In the genomic region with DNA sequence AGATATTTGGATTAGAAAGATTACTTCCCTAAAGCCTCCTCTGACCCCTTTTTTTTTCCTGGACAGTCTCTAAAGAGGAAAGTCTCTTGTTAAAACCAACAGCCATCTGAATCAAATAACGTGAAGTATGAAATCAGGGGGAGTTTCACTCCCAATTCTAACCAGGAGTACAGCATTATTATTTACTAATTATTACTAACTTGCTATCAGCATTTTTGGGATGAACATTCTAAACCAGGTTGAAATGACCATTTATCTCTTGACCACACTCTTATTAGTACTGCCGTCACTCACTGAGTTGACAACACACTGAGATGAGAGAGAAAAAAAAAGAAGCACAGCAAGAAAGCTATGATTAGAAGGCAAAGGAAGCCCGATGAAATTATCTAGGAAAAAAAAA, we compare ENCODE assay signal across 27 cellular contexts.
DNase-seq lines count a peak whose midpoint lies in the region; ATAC-seq and TF ChIP-seq lines count a peak whose summit lies in the region.
"Had no signal": no experiment of that assay in that cellular context is flagged by ENCODE, and none has a peak within 500 bp of the region (broad histone marks: within the 10 kb centered on the region; RNA-seq: fewer than 3 reads in every experiment).

No MANE protein-coding gene starts in this region.

- H4K5ac ChIP-seq in IMR-90 (ENCODE audit: low read depth, low read length): no peak overlapping the region

- no peaks in the 10 kb centered on the region for H3K27me3 Mint-ChIP-seq in MCF 10A (ENCODE audit: insufficient read depth, unreplicated experiment)
- peaks cover 6% of the 10 kb centered on the region for H3K27me3 Mint-ChIP-seq in activated T-cell treated with anti-CD3 and anti-CD28 coated beads, Interleukin-2, amount 50 U/mL, for 24 hours

- H3K9me1 ChIP-seq in IMR-90 (ENCODE audit: insufficient read depth, low read length): peaks cover 13% of the 10 kb centered on the region

- H3K14ac ChIP-seq in IMR-90 (replicated peaks; ENCODE audit: low read depth, low read length) (0 out of 2 replicates have a peak overlapping the region, but pooled peaks have one; percentile 30), mesenchymal stem cell (ENCODE audit: low read length in 2 of 2) (no peak overlapping the region)

- no peak overlapping the region for H3K9ac ChIP-seq in IMR-90 (ENCODE audit: low read depth, low read length)
- peak overlapping the region; percentile 83 for H3K9ac ChIP-seq in mesenchymal stem cell (ENCODE audit: low read length)

- DNase-seq in IMR-90: no peak
- no peak for DNase-seq in MCF 10A (ENCODE audit: unreplicated experiment)
- DNase-seq in mesenchymal stem cell: no peak
- DNase-seq in activated T-cell treated with anti-CD3 and anti-CD28 coated beads, Interleukin-2, amount 50 U/mL, for 24 hours: no peak
- no peak for DNase-seq in activated T-cell treated with anti-CD3 and anti-CD28 coated beads for 4 hours
- no peak for DNase-seq in LoVo (ENCODE audit: low spot score)
- DNase-seq: activated CD4-positive, alpha-beta T cell treated with anti-CD3 and anti-CD28 coated beads for 48 hours; activated gamma-delta T cell; activated naive CD8-positive, alpha-beta T cell treated with anti-CD3 and anti-CD28 coated beads for 36 hours; activated T-cell treated with anti-CD3 and anti-CD28 coated beads, Interleukin-2, amount 50 U/mL, for 4 hours; Caco-2; lower lobe of right lung; mucosa of descending colon; NCI-H1092 treated with DMSO at 0.1 percent for 48 hours; NCI-H187; NCI-H2171; NCI-H510A treated with DMSO at 0.1 percent for 48 hours; RPMI8226; stimulated activated CD4-positive, alpha-beta T cell treated with anti-CD3 and anti-CD28 coated beads, Interleukin-1b, Interleukin-23, amount 100 ng/mL, for 48 hours; stimulated activated naive CD8-positive, alpha-beta T cell treated with anti-CD3 and anti-CD28 coated beads, Interleukin-15, Interleukin-2, amounts not matched to agents 100 U/mL and 50 U/mL, for 24 hours; T-cell had no signal

- no peak overlapping the region for H2BK15ac ChIP-seq in IMR-90 (ENCODE audit: low read depth, low read length)
- no peak overlapping the region for H2BK15ac ChIP-seq in mesenchymal stem cell (ENCODE audit: low read depth, poor library complexity, severe bottlenecking)

- H3K18ac ChIP-seq in IMR-90 (ENCODE audit: low read depth, low read length) (no peak overlapping the region), mesenchymal stem cell (ENCODE audit: low read depth in 1 of 2, low read length in 2 of 2) (no peak overlapping the region)

- TF ChIP-seq CTCF in IMR-90 (conservative IDR thresholded peaks at IDR 0.05; ENCODE audit: low read depth, low read length) (no peak), MCF 10A (IDR thresholded peaks at IDR 0.05; ENCODE audit: unreplicated experiment) (no peak)

- H4K91ac ChIP-seq in IMR-90 (ENCODE audit: insufficient read depth, low read depth, low read length) (no peak overlapping the region), mesenchymal stem cell (ENCODE audit: low read length) (no peak overlapping the region)

- no peak overlapping the region for H3K4me3 Mint-ChIP-seq in MCF 10A (ENCODE audit: unreplicated experiment)
- H3K4me3 Mint-ChIP-seq in activated T-cell treated with anti-CD3 and anti-CD28 coated beads, Interleukin-2, amount 50 U/mL, for 24 hours: no peak overlapping the region
- H3K4me3 Mint-ChIP-seq: activated naive CD8-positive, alpha-beta T cell treated with anti-CD3 and anti-CD28 coated beads for 36 hours; activated T-cell treated with anti-CD3 and anti-CD28 coated beads, Interleukin-2, amount 50 U/mL, for 4 hours; CD14-positive monocyte; natural killer cell treated with Interleukin-12 subunit alpha and Interleukin-12 subunit beta and Interleukin-15 and Interleukin-18, amount 100 ng/mL, for 72 hours; T-cell had no signal

- H3K36me3 ChIP-seq in IMR-90 (ENCODE audit: control insufficient read depth, insufficient read depth, low read length) (no peaks in the 10 kb centered on the region), mesenchymal stem cell (ENCODE audit: control insufficient read depth in 1 of 2, insufficient read depth in 2 of 2, low read depth in 1 of 2, low read length in 2 of 2) (no peaks in the 10 kb centered on the region)
- H3K36me3 ChIP-seq: gastroesophageal sphincter, lower lobe of right lung, SJSA1, vagina had no signal

- H3K27ac Mint-ChIP-seq in MCF 10A (ENCODE audit: low read depth, unreplicated experiment): peak overlapping the region; percentile 77
- H3K27ac Mint-ChIP-seq in activated T-cell treated with anti-CD3 and anti-CD28 coated beads, Interleukin-2, amount 50 U/mL, for 24 hours: no peak overlapping the region
- H3K27ac Mint-ChIP-seq: activated naive CD8-positive, alpha-beta T cell treated with anti-CD3 and anti-CD28 coated beads for 36 hours; natural killer cell treated with Interleukin-12 subunit alpha and Interleukin-12 subunit beta and Interleukin-15 and Interleukin-18, amount 100 ng/mL, for 72 hours; T-cell had no signal

- H3K79me1 ChIP-seq in IMR-90 (ENCODE audit: low read depth in 1 of 2, low read length in 2 of 2) (no peaks in the 10 kb centered on the region), mesenchymal stem cell (replicated peaks; ENCODE audit: low read length, poor library complexity, severe bottlenecking) (no peaks in the 10 kb centered on the region)

- H3K4me3 ChIP-seq in IMR-90 (ENCODE audit: insufficient read depth, low read depth, low read length) (no peak overlapping the region), mesenchymal stem cell (ENCODE audit: insufficient read depth in 1 of 2, low read depth in 1 of 2, low read length in 2 of 2) (no peak overlapping the region)
- H3K4me3 ChIP-seq: gastroesophageal sphincter, lower lobe of right lung, mucosa of descending colon, SJSA1, vagina had no signal

- H3K23ac ChIP-seq in IMR-90 (ENCODE audit: low read depth, low read length): no peak overlapping the region
- H3K23ac ChIP-seq in mesenchymal stem cell (ENCODE audit: low read length in 2 of 2): no peak overlapping the region

- H2AFZ ChIP-seq in IMR-90 (replicated peaks; ENCODE audit: low read length, poor library complexity) (no peak overlapping the region), mesenchymal stem cell (ENCODE audit: low read depth, low read length) (no peak overlapping the region)

- peaks cover 5% of the 10 kb centered on the region for H3K36me3 Mint-ChIP-seq in MCF 10A (ENCODE audit: insufficient read depth, unreplicated experiment)
- no peaks in the 10 kb centered on the region for H3K36me3 Mint-ChIP-seq in activated T-cell treated with anti-CD3 and anti-CD28 coated beads, Interleukin-2, amount 50 U/mL, for 24 hours (ENCODE audit: low read depth)
- H3K36me3 Mint-ChIP-seq: activated naive CD8-positive, alpha-beta T cell treated with anti-CD3 and anti-CD28 coated beads for 36 hours; CD14-positive monocyte; natural killer cell treated with Interleukin-12 subunit alpha and Interleukin-12 subunit beta and Interleukin-15 and Interleukin-18, amount 100 ng/mL, for 72 hours; T-cell had no signal

- no peak overlapping the region for H3K27ac ChIP-seq in IMR-90 (ENCODE audit: insufficient read depth, low read length)
- no peak overlapping the region for H3K27ac ChIP-seq in mesenchymal stem cell (ENCODE audit: low read length, poor library complexity, severe bottlenecking)
- peak overlapping the region; percentile 96 for H3K27ac ChIP-seq in temporal lobe (ENCODE audit: low read depth, low read length)
- H3K27ac ChIP-seq: gastroesophageal sphincter, lower lobe of right lung, SJSA1, vagina had no signal

- peaks cover 29% of the 10 kb centered on the region for H3K4me1 Mint-ChIP-seq in MCF 10A (ENCODE audit: insufficient read depth, unreplicated experiment)
- no peaks in the 10 kb centered on the region for H3K4me1 Mint-ChIP-seq in activated T-cell treated with anti-CD3 and anti-CD28 coated beads, Interleukin-2, amount 50 U/mL, for 24 hours (ENCODE audit: low read depth)
- H3K4me1 Mint-ChIP-seq: activated naive CD8-positive, alpha-beta T cell treated with anti-CD3 and anti-CD28 coated beads for 36 hours; T-cell had no signal

- no peak overlapping the region for H2AK9ac ChIP-seq in IMR-90 (replicated peaks; ENCODE audit: low read depth, low read length, poor library complexity)

- BruUV-seq in IMR-90 (replicated peaks; lab: Mats Ljungman, UMichigan): no TSS peak
- no TSS peak for BruUV-seq in MCF 10A (replicated peaks; lab: Mats Ljungman, UMichigan)

- dilution Hi-C loops in IMR-90 (cut with HindIII; ENCODE audit: low sequenced_read_pairs, unreplicated experiment): no loop called here

- no peak overlapping the region for H2BK5ac ChIP-seq in IMR-90 (ENCODE audit: low read depth, low read length, poor library complexity, severe bottlenecking)
- no peak overlapping the region for H2BK5ac ChIP-seq in mesenchymal stem cell (ENCODE audit: low read depth, low read length, poor library complexity, severe bottlenecking)

- H3K4me2 ChIP-seq in IMR-90 (ENCODE audit: low read depth, low read length) (no peak overlapping the region), mesenchymal stem cell (ENCODE audit: low read length, poor library complexity, severe bottlenecking) (no peak overlapping the region)

- TF ChIP-seq POLR2A in IMR-90 (IDR thresholded peaks at IDR 0.05; ENCODE audit: low read depth, low read length): no peak

- no peak overlapping the region for H2BK12ac ChIP-seq in mesenchymal stem cell (ENCODE audit: low read length in 2 of 2)

- H3K4ac ChIP-seq in IMR-90 (ENCODE audit: low read depth, low read length) (no peak overlapping the region), mesenchymal stem cell (ENCODE audit: low read depth in 1 of 2, low read length in 2 of 2) (no peak overlapping the region)

- CTCF ChIA-PET in IMR-90 (lab: Yijun Ruan, JAX) (interaction anchor here (0.6 kb wide), 1 partner anchor 914 kb away, joined by 3 read pairs; no protein-coding TSS in a partner anchor), MCF 10A (lab: Yijun Ruan, JAX) (interaction anchor here (0.5 to 1.9 kb wide), 5 partner anchors 25 to 248 kb away, joined by 3 to 8 read pairs (median 3); no protein-coding TSS in a partner anchor)

- H3K56ac ChIP-seq in IMR-90 (ENCODE audit: extremely low read depth, insufficient read depth, low read length): no peak overlapping the region

- no peak overlapping the region; the same call in 1 of the 2 replicates for H2BK20ac ChIP-seq in IMR-90 (ENCODE audit: low read depth, low read length)

- H2AK5ac ChIP-seq in IMR-90 (ENCODE audit: low read depth, low read length) (no peak overlapping the region), mesenchymal stem cell (ENCODE audit: low read length, severe bottlenecking) (no peak overlapping the region)

- no peaks in the 10 kb centered on the region for H3K27me3 ChIP-seq in IMR-90 (ENCODE audit: control insufficient read depth, insufficient read depth, low read length)
- H3K27me3 ChIP-seq in mesenchymal stem cell (ENCODE audit: control insufficient read depth in 1 of 2, insufficient read depth in 1 of 2, low read length in 2 of 2): no peaks in the 10 kb centered on the region
- H3K27me3 ChIP-seq: gastroesophageal sphincter, SJSA1, vagina had no signal

- H2BK120ac ChIP-seq in IMR-90 (ENCODE audit: low read depth, low read length): no peak overlapping the region
- no peak overlapping the region for H2BK120ac ChIP-seq in mesenchymal stem cell (ENCODE audit: low read depth, low read length)

- H4K8ac ChIP-seq in IMR-90 (ENCODE audit: low read depth in 2 of 2, low read length in 2 of 2) (no peak overlapping the region), mesenchymal stem cell (ENCODE audit: low read length) (no peak overlapping the region)

- no peak for TF ChIP-seq RAD21 in IMR-90 (IDR thresholded peaks at IDR 0.05; ENCODE audit: low read length)

- H3K9me3 Mint-ChIP-seq in MCF 10A (ENCODE audit: unreplicated experiment): no peaks in the 10 kb centered on the region
- no peaks in the 10 kb centered on the region for H3K9me3 Mint-ChIP-seq in activated T-cell treated with anti-CD3 and anti-CD28 coated beads, Interleukin-2, amount 50 U/mL, for 24 hours
- H3K9me3 Mint-ChIP-seq: activated naive CD8-positive, alpha-beta T cell treated with anti-CD3 and anti-CD28 coated beads for 36 hours; activated T-cell treated with anti-CD3 and anti-CD28 coated beads, Interleukin-2, amount 50 U/mL, for 4 hours; natural killer cell treated with Interleukin-12 subunit alpha and Interleukin-12 subunit beta and Interleukin-15 and Interleukin-18, amount 100 ng/mL, for 72 hours had no signal

- POLR2A ChIA-PET in IMR-90 (lab: Charles Lee; ENCODE audit: unreplicated experiment) (no interaction called here), MCF 10A (lab: Yijun Ruan, JAX) (interaction anchor here (0.7 to 1.8 kb wide), 10 partner anchors 15 to 146 kb away, joined by 3 to 16 read pairs (median 4); partner anchors contain the start of genes BCLAF1 and MAP7)

- intact Hi-C loops in IMR-90 (cut with micrococcal nuclease): no loop called here
- intact Hi-C loops in MCF 10A (cut with micrococcal nuclease): no loop called here

- H3K4me1 ChIP-seq in IMR-90 (ENCODE audit: control insufficient read depth, insufficient read depth, low read length) (peaks cover 12% of the 10 kb centered on the region), mesenchymal stem cell (ENCODE audit: control insufficient read depth, insufficient read depth, low read depth, low read length) (no peaks in the 10 kb centered on the region)
- H3K4me1 ChIP-seq: Caco-2, gastroesophageal sphincter, vagina had no signal

- H4K20me1 ChIP-seq in IMR-90 (ENCODE audit: insufficient read depth, low read length): no peaks in the 10 kb centered on the region

- no CpG with 5 or more reads among the region's 3 CpGs for WGBS in IMR-90 (ENCODE audit: extremely low coverage in 2 of 2, insufficient read length in 1 of 2), 2 experiments
- no CpG with 5 or more reads among the region's 3 CpGs for WGBS in mesenchymal stem cell

- H3K9me3 ChIP-seq in IMR-90 (ENCODE audit: control insufficient read depth, insufficient read depth, low read length) (no peaks in the 10 kb centered on the region), mesenchymal stem cell (ENCODE audit: control insufficient read depth, low read length) (no peaks in the 10 kb centered on the region)
- H3K9me3 ChIP-seq: Caco-2, gastroesophageal sphincter, lower lobe of right lung, mucosa of descending colon, SJSA1, vagina had no signal

- in situ Hi-C loops in IMR-90 (cut with MboI; ENCODE audit: low sequenced_read_pairs): no loop called here

- no peak for ATAC-seq in IMR-90 (ENCODE audit: low read depth)
- ATAC-seq: activated T-cell treated with anti-CD3 and anti-CD28 coated beads, Interleukin-2, amount 50 U/mL, for 4 hours; gastroesophageal sphincter; natural killer cell treated with Interleukin-12 subunit alpha and Interleukin-12 subunit beta and Interleukin-15 and Interleukin-18, amount 100 ng/mL, for 72 hours; stimulated activated naive CD8-positive, alpha-beta T cell treated with anti-CD3 and anti-CD28 coated beads, Interleukin-15, Interleukin-2, amounts not matched to agents 100 U/mL and 50 U/mL, for 24 hours; T-cell had no signal
